In the genomic region with DNA sequence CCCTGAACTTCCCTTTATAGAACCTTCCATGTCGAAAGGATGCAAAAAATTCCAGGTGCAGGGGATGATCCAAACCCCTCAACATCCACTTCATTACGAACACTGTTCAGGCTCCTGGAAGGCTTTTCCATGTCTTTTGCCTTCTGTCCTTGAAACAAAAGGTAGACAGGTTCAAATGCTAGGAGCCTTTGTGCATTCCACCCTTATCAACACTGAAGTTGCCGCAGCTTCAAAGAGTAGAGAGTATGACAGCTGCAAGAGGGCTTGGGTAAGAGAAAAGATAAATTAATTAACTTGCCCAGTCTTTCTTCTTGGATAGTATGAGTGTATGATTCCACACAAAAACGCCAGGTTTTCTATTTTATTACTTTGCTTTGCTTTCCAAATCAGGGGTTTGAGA, we compare ENCODE assay signal across 21 cellular contexts.
DNase-seq lines count a peak whose midpoint lies in the region; ATAC-seq, FAIRE-seq and TF ChIP-seq lines count a peak whose summit lies in the region.
"Had no signal": no experiment of that assay in that cellular context is flagged by ENCODE, and none has a peak within 500 bp of the region (broad histone marks: within the 10 kb centered on the region; RNA-seq: fewer than 3 reads in every experiment).

No MANE protein-coding gene starts in this region.

- H3K4me3 Mint-ChIP-seq in T-helper 17 cell, result peak overlapping the region; percentile 52
- H3K4me3 Mint-ChIP-seq: CD4-positive, CD25-positive, alpha-beta regulatory T cell; GM23338 had no signal

- H3K4me3 ChIP-seq in Jurkat, Clone E6-1 (ENCODE audit: low read length), result 0 out of 2 replicates have a peak overlapping the region, but pooled peaks have one; percentile 10
- H3K4me3 ChIP-seq in mesendoderm (ENCODE audit: low read length) (no peak overlapping the region), small intestine (ENCODE audit: low read depth in 1 of 2, low read length in 2 of 2) (no peak overlapping the region), suprapubic skin (no peak overlapping the region)
- H3K4me3 ChIP-seq: GM23338 had no signal

- TF ChIP-seq EP300 in suprapubic skin (IDR thresholded peaks at IDR 0.05), result no peak

- no peaks in the 10 kb centered on the region for H3K36me3 ChIP-seq in mesendoderm (ENCODE audit: control insufficient read depth, insufficient read depth, low read length)
- H3K36me3 ChIP-seq in small intestine (ENCODE audit: control insufficient read depth in 2 of 2, insufficient read depth in 2 of 2, low read length in 2 of 2), result no peaks in the 10 kb centered on the region
- H3K36me3 ChIP-seq in suprapubic skin, result no peaks in the 10 kb centered on the region
- H3K36me3 ChIP-seq: BE2C had no signal

- no peak overlapping the region for H4K5ac ChIP-seq in mesendoderm (ENCODE audit: low read length)

- H4K8ac ChIP-seq in mesendoderm (ENCODE audit: low read depth, low read length), result no peak overlapping the region

- H3K27ac Mint-ChIP-seq in T-helper 17 cell, result peak overlapping the region; percentile 69
- H3K27ac Mint-ChIP-seq: CD4-positive, CD25-positive, alpha-beta regulatory T cell; GM23338 had no signal

- H3K23ac ChIP-seq in mesendoderm (ENCODE audit: low read length), result no peak overlapping the region

- H3K27me3 ChIP-seq in mesendoderm (ENCODE audit: insufficient read depth, low read length, poor library complexity), result no peaks in the 10 kb centered on the region
- H3K27me3 ChIP-seq in small intestine (ENCODE audit: control insufficient read depth in 2 of 2, insufficient read depth in 2 of 2, low read length in 2 of 2), result no peaks in the 10 kb centered on the region
- peaks cover 4% of the 10 kb centered on the region for H3K27me3 ChIP-seq in suprapubic skin
- H3K27me3 ChIP-seq: BE2C had no signal

- peaks cover 20% of the 10 kb centered on the region for H3K4me1 Mint-ChIP-seq in T-helper 17 cell

- H3K36me3 Mint-ChIP-seq in T-helper 17 cell (ENCODE audit: low read depth), result peaks cover 2% of the 10 kb centered on the region
- H3K36me3 Mint-ChIP-seq: CD4-positive, CD25-positive, alpha-beta regulatory T cell; CD8-positive, alpha-beta memory T cell had no signal

- H3K18ac ChIP-seq in mesendoderm (ENCODE audit: low read length), result no peak overlapping the region

- H3K4me1 ChIP-seq in mesendoderm (ENCODE audit: control insufficient read depth, low read depth, low read length) (no peaks in the 10 kb centered on the region), small intestine (ENCODE audit: control insufficient read depth in 2 of 2, insufficient read depth in 1 of 2, low read depth in 1 of 2, low read length in 1 of 2) (peaks cover 0 to 3% of the 10 kb centered on the region in 2 donors), suprapubic skin (no peaks in the 10 kb centered on the region)

- no peak overlapping the region for H2BK15ac ChIP-seq in mesendoderm (replicated peaks; ENCODE audit: low read depth)

- ATAC-seq in T-helper 17 cell, result no peak
- no peak for ATAC-seq in GM21447 (IDR thresholded peaks at IDR 0.05; ENCODE audit: unreplicated experiment)
- ATAC-seq: GM23338 had no signal

- H3K4ac ChIP-seq in mesendoderm (ENCODE audit: low read depth, low read length), result peak overlapping the region; percentile 39

- no peaks in the 10 kb centered on the region for H3K79me2 ChIP-seq in mesendoderm (ENCODE audit: control insufficient read depth, insufficient read depth, low read length)

- no peak overlapping the region for H2BK5ac ChIP-seq in mesendoderm (ENCODE audit: low read length)

- H3K9ac ChIP-seq in mesendoderm (ENCODE audit: low read length), result no peak overlapping the region

- H3K4me2 ChIP-seq in mesendoderm (ENCODE audit: low read length), result no peak overlapping the region
- H3K4me2 ChIP-seq: GM23338 had no signal

- no peak for TF ChIP-seq CTCF in suprapubic skin (IDR thresholded peaks at IDR 0.05)

- H2BK120ac ChIP-seq in mesendoderm (ENCODE audit: low read depth, low read length), result no peak overlapping the region

- H3K9me3 ChIP-seq in T-helper 17 cell (ENCODE audit: control insufficient read depth, low read length, poor library complexity, severe bottlenecking), result no peaks in the 10 kb centered on the region
- H3K9me3 ChIP-seq in small intestine (ENCODE audit: control insufficient read depth, low read depth), result no peaks in the 10 kb centered on the region
- no peaks in the 10 kb centered on the region for H3K9me3 ChIP-seq in suprapubic skin
- H3K9me3 ChIP-seq: BE2C had no signal

- no CpG with 5 or more reads among the region's 4 CpGs for WGBS in mesendoderm (ENCODE audit: extremely low coverage, insufficient coverage, low lambda C conversion rate)
- 18 to 50% (median 26%) methylated on average over 4 of the region's 4 CpGs for WGBS in small intestine, 3 donors
- 59% methylated on average over 4 of the region's 4 CpGs for WGBS in suprapubic skin

- no peaks in the 10 kb centered on the region for H3K27me3 Mint-ChIP-seq in T-helper 17 cell
- H3K27me3 Mint-ChIP-seq: CD4-positive, CD25-positive, alpha-beta regulatory T cell; CD8-positive, alpha-beta memory T cell had no signal

- no peak for TF ChIP-seq POLR2A in suprapubic skin (IDR thresholded peaks at IDR 0.05)

- no peak overlapping the region for H3K56ac ChIP-seq in mesendoderm (ENCODE audit: low read length)

- no peak for FAIRE-seq in small intestine (lab: Jason Lieb, UNC)
- FAIRE-seq: D721Med, G401.6, GM12891, GM19239, H54 had no signal

- DNase-seq in Jurkat, Clone E6-1 (ENCODE audit: low read depth, low spot score), result no peak
- DNase-seq in T-helper 17 cell (no peak), mesendoderm (no peak), small intestine (peak; percentile 16), NCI-H2029 treated with DMSO at 0.1 percent for 48 hours (lab: John Stamatoyannopoulos, UW) (no peak), suprapubic skin (ENCODE audit: low spot score in 2 of 2) (no peak)
- DNase-seq: ACHN; BE2C; C1 segment of cervical spinal cord; CD4-positive, CD25-positive, alpha-beta regulatory T cell; CD8-positive, alpha-beta memory T cell; COR-L47; HCEC 1CT had no signal

- no peaks in the 10 kb centered on the region for H3K79me1 ChIP-seq in mesendoderm (ENCODE audit: low read length)

- H3K27ac ChIP-seq in mesendoderm (ENCODE audit: low read depth, low read length), result no peak overlapping the region
- H3K27ac ChIP-seq in small intestine (ENCODE audit: low read depth in 1 of 2, low read length in 1 of 2), result no peak overlapping the region
- no peak overlapping the region for H3K27ac ChIP-seq in suprapubic skin
- H3K27ac ChIP-seq: HL-60 had no signal

- H2AK5ac ChIP-seq in mesendoderm (ENCODE audit: low read length), result no peak overlapping the region
